Comparison of ENCODE assay signal across 19 cellular contexts in the genomic region with DNA sequence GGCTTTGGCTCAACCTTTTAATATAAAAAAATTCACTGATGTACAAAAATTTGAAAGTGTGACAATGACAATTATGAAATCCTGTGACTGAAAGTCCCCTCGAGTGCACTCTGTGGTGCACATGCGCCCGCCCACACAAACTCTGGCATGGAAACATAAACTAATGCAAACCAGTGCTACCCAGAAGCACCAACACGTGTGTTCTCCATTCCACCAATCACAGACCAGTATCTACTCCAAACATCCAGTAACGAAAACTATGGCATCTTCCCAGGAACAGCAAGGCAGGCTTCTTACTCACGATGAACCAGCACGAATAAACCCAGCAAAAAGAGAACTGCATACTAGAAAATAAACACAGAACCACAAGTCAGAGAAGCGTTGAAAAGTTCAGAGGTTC. TPM values are rescaled to one million over a fixed set of nuclear protein-coding genes. Genes with fewer than 3 reads are reported as not detected.
A peak's percentile ranks its signal among the peaks of the same experiment; 100 is the strongest.
DNase-seq lines count a peak whose midpoint lies in the region; ATAC-seq and TF ChIP-seq lines count a peak whose summit lies in the region.
"Had no signal": no experiment of that assay in that cellular context is flagged by ENCODE, and none has a peak within 500 bp of the region (broad histone marks: within the 10 kb centered on the region; RNA-seq: fewer than 3 reads in every experiment).

No MANE protein-coding gene starts in this region.

- TF ChIP-seq CTCF in PC-3 (conservative IDR thresholded peaks at IDR 0.05; ENCODE audit: low read depth, low read length) (no peak), coronary artery (IDR thresholded peaks at IDR 0.05) (no peak)

- H3K9me3 Mint-ChIP-seq in T-helper 2 cell treated with Interferon-gamma antibody and Interleukin-4, amounts not matched to agents 5 μg/mL and 100 μg/mL, for 36 hours: no peaks in the 10 kb centered on the region
- no peaks in the 10 kb centered on the region for H3K9me3 Mint-ChIP-seq in central memory CD8-positive, alpha-beta T cell

- H3K9me2 ChIP-seq in PC-3 (replicated peaks; ENCODE audit: low read length): no peaks in the 10 kb centered on the region

- no peaks in the 10 kb centered on the region for H3K27me3 ChIP-seq in PC-3 (ENCODE audit: low read length)
- H3K27me3 ChIP-seq: dorsolateral prefrontal cortex, testis had no signal

- H3F3A ChIP-seq in PC-3 (ENCODE audit: low read length, unreplicated experiment): no peaks in the 10 kb centered on the region

- H3K27ac ChIP-seq in PC-3 (ENCODE audit: low read length): peak overlapping the region; percentile 42
- no peak overlapping the region for H3K27ac ChIP-seq in coronary artery
- H3K27ac ChIP-seq: 22Rv1, dorsolateral prefrontal cortex, testis had no signal

- H3K79me2 ChIP-seq in PC-3 (ENCODE audit: low read length): no peaks in the 10 kb centered on the region

- H3K4me2 ChIP-seq in PC-3 (ENCODE audit: low read length): no peak overlapping the region

- H4K20me1 ChIP-seq in PC-3 (ENCODE audit: low read length): no peaks in the 10 kb centered on the region

- intact Hi-C loops in PC-3 (cut with micrococcal nuclease): no loop called here

- no peaks in the 10 kb centered on the region for H3K9me3 ChIP-seq in PC-3 (ENCODE audit: low read length)
- H3K9me3 ChIP-seq: testis had no signal

- H3K27ac Mint-ChIP-seq in T-helper 2 cell treated with Interferon-gamma antibody and Interleukin-4, amounts not matched to agents 5 μg/mL and 100 μg/mL, for 36 hours: peak overlapping the region; percentile 6
- peak overlapping the region; percentile 83 for H3K27ac Mint-ChIP-seq in central memory CD8-positive, alpha-beta T cell (ENCODE audit: low read depth)
- H3K27ac Mint-ChIP-seq: nephron progenitor cell had no signal

- POLR2A ChIA-PET in PC-3 (lab: Charles Lee; ENCODE audit: unreplicated experiment): interaction anchor here (0.7 kb wide), 1 partner anchor 61 kb away, joined by 16 read pairs; no protein-coding TSS in a partner anchor

- H2AFZ ChIP-seq in PC-3 (ENCODE audit: low read length): no peak overlapping the region

- H3K4me3 Mint-ChIP-seq in T-helper 2 cell treated with Interferon-gamma antibody and Interleukin-4, amounts not matched to agents 5 μg/mL and 100 μg/mL, for 36 hours: no peak overlapping the region
- no peak overlapping the region for H3K4me3 Mint-ChIP-seq in central memory CD8-positive, alpha-beta T cell
- H3K4me3 Mint-ChIP-seq: nephron progenitor cell had no signal

- peaks cover 30% of the 10 kb centered on the region for H3K36me3 ChIP-seq in PC-3 (ENCODE audit: low read depth, low read length)

- H3K9ac ChIP-seq in PC-3 (ENCODE audit: low read length): no peak overlapping the region

- peaks cover 57% of the 10 kb centered on the region for H3K36me3 Mint-ChIP-seq in T-helper 2 cell treated with Interferon-gamma antibody and Interleukin-4, amounts not matched to agents 5 μg/mL and 100 μg/mL, for 36 hours (ENCODE audit: low read depth)
- H3K36me3 Mint-ChIP-seq in central memory CD8-positive, alpha-beta T cell (ENCODE audit: insufficient read depth): peaks cover 33% of the 10 kb centered on the region

- peaks cover 13% of the 10 kb centered on the region for H3K4me1 ChIP-seq in PC-3 (ENCODE audit: insufficient read depth, low read length)
- H3K4me1 ChIP-seq: testis had no signal

- no peak for ATAC-seq in PC-3
- ATAC-seq in central memory CD8-positive, alpha-beta T cell (replicated peaks; ENCODE audit: extremely low read depth, poor library complexity, severe bottlenecking): no peak
- ATAC-seq: left colon had no signal

- CTCF ChIA-PET in PC-3 (lab: Charles Lee): interaction anchor here (1.2 kb wide), 1 partner anchor 11 kb away, joined by 10 read pairs; a partner anchor contains a TSS

- no peak overlapping the region for H3K4me3 ChIP-seq in PC-3 (ENCODE audit: low read length)
- no peak overlapping the region for H3K4me3 ChIP-seq in coronary artery
- H3K4me3 ChIP-seq: dorsolateral prefrontal cortex, testis had no signal

- DNase-seq in T-helper 2 cell treated with Interferon-gamma antibody and Interleukin-4, amounts not matched to agents 5 μg/mL and 100 μg/mL, for 36 hours (ENCODE audit: low spot score): peak; percentile 39
- no peak for DNase-seq in T-helper 2 cell
- no peak for DNase-seq in PC-3
- DNase-seq in central memory CD8-positive, alpha-beta T cell (ENCODE audit: low spot score in 2 of 2): no peak
- peak in 2 of 3 donors; percentile 44 to 54 for DNase-seq in stimulated activated CD4-positive, alpha-beta T cell treated with anti-CD3 and anti-CD28 coated beads, TNF-alpha, amount 100 ng/mL, for 48 hours (ENCODE audit: low read depth in 3 of 3)
- no peak for DNase-seq in coronary artery (ENCODE audit: low spot score)
- DNase-seq in KBM-7: no peak
- DNase-seq in DMS53 (lab: John Stamatoyannopoulos, UW): no peak
- DNase-seq: DMS79 treated with DMSO at 0.1 percent for 48 hours, dorsolateral prefrontal cortex, H7, left colon, NCI-H1105, NCI-H748 treated with DMSO at 0.1 percent for 48 hours, nephron progenitor cell, SIG-M5, small intestine, testis had no signal

- in situ Hi-C loops in KBM-7 (cut with MboI; ENCODE audit: low pct_unique_long_range_greater_than_20kb, low sequenced_read_pairs): no loop called here

- H3K27me3 Mint-ChIP-seq in T-helper 2 cell treated with Interferon-gamma antibody and Interleukin-4, amounts not matched to agents 5 μg/mL and 100 μg/mL, for 36 hours (ENCODE audit: low read depth): no peaks in the 10 kb centered on the region
- no peaks in the 10 kb centered on the region for H3K27me3 Mint-ChIP-seq in central memory CD8-positive, alpha-beta T cell

- H3K4me1 Mint-ChIP-seq in T-helper 2 cell treated with Interferon-gamma antibody and Interleukin-4, amounts not matched to agents 5 μg/mL and 100 μg/mL, for 36 hours (ENCODE audit: low read depth): peaks cover 6% of the 10 kb centered on the region
- peaks cover 11% of the 10 kb centered on the region for H3K4me1 Mint-ChIP-seq in central memory CD8-positive, alpha-beta T cell
- H3K4me1 Mint-ChIP-seq: nephron progenitor cell had no signal

- BruUV-seq in PC-3 (replicated peaks; lab: Mats Ljungman, UMichigan): TSS peak; percentile 56

RNA-seq across cellular contexts. Expression of a gene that starts 11.7 kb away (rescaled TPM):
- 20.4 and 25.9 TPM in 2 replicates for total RNA-seq in PC-3 (2014; rRNA removed)

RNA-seq across cellular contexts. Expression of a gene that starts 15.6 kb away (rescaled TPM):
- total RNA-seq in PC-3 (2014; rRNA removed): 20.8 and 29.5 TPM in 2 replicates

RNA-seq across cellular contexts. Expression of a gene that starts 46.2 kb away (rescaled TPM):
- total RNA-seq in PC-3 (2014; rRNA removed): 120 and 140 TPM in 2 replicates

Comparison
In these comparisons a context has a peak if more than half of its experiments do, and no peak if none do; other contexts are left out.
1. DNase-seq: peak in T-helper 2 cell treated with Interferon-gamma antibody and Interleukin-4, amounts not matched to agents 5 μg/mL and 100 μg/mL, for 36 hours (single experiment) and stimulated activated CD4-positive, alpha-beta T cell treated with anti-CD3 and anti-CD28 coated beads, TNF-alpha, amount 100 ng/mL, for 48 hours (2 of 3); none in T-helper 2 cell (0 of 5), PC-3 (single experiment), central memory CD8-positive, alpha-beta T cell (0 of 2), coronary artery (single experiment), KBM-7 (single experiment) and DMS53 (single experiment).